In genomic region chr14:92362781-92363235, GRCh38 we compare ENCODE assay signal across 10 cellular contexts. TPM values are rescaled to one million over a fixed set of nuclear protein-coding genes. Genes with fewer than 3 reads are reported as not detected.
DNase-seq lines count a peak whose midpoint lies in the region; ATAC-seq and TF ChIP-seq lines count a peak whose summit lies in the region.
"Had no signal": no experiment of that assay in that cellular context is flagged by ENCODE, and none has a peak within 500 bp of the region (broad histone marks: within the 10 kb centered on the region; RNA-seq: fewer than 3 reads in every experiment).

No MANE protein-coding gene starts in this region.

- TF ChIP-seq CTCF in epithelial cell of proximal tubule (conservative IDR thresholded peaks at IDR 0.05; ENCODE audit: low read depth, low read length), result peak; percentile 7

- 0 out of 2 replicates have a peak, but pooled peaks have one; percentile 20 for TF ChIP-seq EP300 in Ishikawa (IDR thresholded peaks at IDR 0.05; ENCODE audit: borderline replicate concordance)

- intact Hi-C loops in posterior vena cava (cut with DNase I), result no loop called here

- DNase-seq in DMS53 (lab: John Stamatoyannopoulos, UW), result peak; percentile 76
- peak; percentile 20 for DNase-seq in epithelial cell of proximal tubule (ENCODE audit: low read depth)
- peak; percentile 91 for DNase-seq in posterior vena cava (ENCODE audit: low spot score)
- DNase-seq in NCI-H82 (lab: John Stamatoyannopoulos, UW), result no peak
- DNase-seq: activated naive CD4-positive, alpha-beta T cell treated with anti-CD3 and anti-CD28 coated beads, Interleukin-2, amount 10 ng/mL, durations not matched to agents 7 days and 5 days had no signal

- H3K4me3 ChIP-seq in epithelial cell of proximal tubule (ENCODE audit: low read depth, low read length), result no peak overlapping the region
- H3K4me3 ChIP-seq: psoas muscle had no signal

- ATAC-seq in GM19463 (IDR thresholded peaks at IDR 0.05; ENCODE audit: unreplicated experiment) (no peak), HG02884 (IDR thresholded peaks at IDR 0.05; ENCODE audit: unreplicated experiment) (no peak)
- ATAC-seq: left colon, psoas muscle had no signal

- no peak for TF ChIP-seq RAD21 in Ishikawa (IDR thresholded peaks at IDR 0.05; ENCODE audit: low read depth)

TF ChIP-seq in Ishikawa, 13 proteins besides CTCF, POLR2A, EP300 and RAD21:
- TF ChIP-seq YY1 (IDR thresholded peaks at IDR 0.05; ENCODE audit: low read depth), result peak; percentile 70; the same call in 1 of the 2 replicates
- TF ChIP-seq TCF12 (IDR thresholded peaks at IDR 0.05; ENCODE audit: low read depth), result no peak
- TF ChIP-seq NFIC (IDR thresholded peaks at IDR 0.05), result peak; percentile 41; the same call in 1 of the 2 replicates
- peak; percentile 62 for TF ChIP-seq TEAD4 (IDR thresholded peaks at IDR 0.05)
- TF ChIP-seq, protein P1, sequence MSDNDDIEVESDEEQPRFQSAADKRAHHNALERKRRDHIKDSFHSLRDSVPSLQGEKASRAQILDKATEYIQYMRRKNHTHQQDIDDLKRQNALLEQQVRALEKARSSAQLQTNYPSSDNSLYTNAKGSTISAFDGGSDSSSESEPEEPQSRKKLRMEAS (IDR thresholded peaks at IDR 0.05), result peak; percentile 93
- no peak for TF ChIP-seq CREB1 (IDR thresholded peaks at IDR 0.05; ENCODE audit: low read depth)
- no peak for TF ChIP-seq REST (IDR thresholded peaks at IDR 0.05; ENCODE audit: low read depth)
- TF ChIP-seq ZBTB7A (IDR thresholded peaks at IDR 0.05; ENCODE audit: low read depth), result no peak

RNA-seq across cellular contexts. Expression of gene SLC24A4, which starts 39.8 kb away (rescaled TPM):
- total RNA-seq in epithelial cell of proximal tubule, result not detected in 2 replicates
- total RNA-seq in posterior vena cava, result 1 to 10 TPM in 1 of 2 donors, under 1 TPM in 1; 0.67 to 1.2 TPM
